2 cellular contexts compared by ENCODE assay signal in genomic region chr1:155931332-155932038, GRCh38.
TF ChIP-seq lines count a peak whose summit lies in the region.

No MANE protein-coding gene starts in this region.

TF ChIP-seq in PFSK-1, 5 proteins besides CTCF, POLR2A, EP300 and RAD21:
- TF ChIP-seq SIN3A (IDR thresholded peaks at IDR 0.05; ENCODE audit: borderline replicate concordance, insufficient read depth, low read length) (no peak), POLR2AphosphoS5 (IDR thresholded peaks at IDR 0.05; ENCODE audit: low read depth, low read length) (peak; percentile 60; the same call in 1 of the 2 replicates), FOXP2 (optimal IDR thresholded peaks at IDR 0.05; ENCODE audit: borderline replicate concordance, extremely low read depth, extremely low read length, insufficient read depth) (no peak)

TF ChIP-seq in H1, 55 proteins besides CTCF, POLR2A, EP300 and RAD21 (continued from another document):
- TF ChIP-seq, protein P1, sequence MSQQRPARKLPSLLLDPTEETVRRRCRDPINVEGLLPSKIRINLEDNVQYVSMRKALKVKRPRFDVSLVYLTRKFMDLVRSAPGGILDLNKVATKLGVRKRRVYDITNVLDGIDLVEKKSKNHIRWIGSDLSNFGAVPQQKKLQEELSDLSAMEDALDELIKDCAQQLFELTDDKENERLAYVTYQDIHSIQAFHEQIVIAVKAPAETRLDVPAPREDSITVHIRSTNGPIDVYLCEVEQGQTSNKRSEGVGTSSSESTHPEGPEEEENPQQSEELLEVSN (IDR thresholded peaks at IDR 0.05): no peak
- TF ChIP-seq, protein P2, sequence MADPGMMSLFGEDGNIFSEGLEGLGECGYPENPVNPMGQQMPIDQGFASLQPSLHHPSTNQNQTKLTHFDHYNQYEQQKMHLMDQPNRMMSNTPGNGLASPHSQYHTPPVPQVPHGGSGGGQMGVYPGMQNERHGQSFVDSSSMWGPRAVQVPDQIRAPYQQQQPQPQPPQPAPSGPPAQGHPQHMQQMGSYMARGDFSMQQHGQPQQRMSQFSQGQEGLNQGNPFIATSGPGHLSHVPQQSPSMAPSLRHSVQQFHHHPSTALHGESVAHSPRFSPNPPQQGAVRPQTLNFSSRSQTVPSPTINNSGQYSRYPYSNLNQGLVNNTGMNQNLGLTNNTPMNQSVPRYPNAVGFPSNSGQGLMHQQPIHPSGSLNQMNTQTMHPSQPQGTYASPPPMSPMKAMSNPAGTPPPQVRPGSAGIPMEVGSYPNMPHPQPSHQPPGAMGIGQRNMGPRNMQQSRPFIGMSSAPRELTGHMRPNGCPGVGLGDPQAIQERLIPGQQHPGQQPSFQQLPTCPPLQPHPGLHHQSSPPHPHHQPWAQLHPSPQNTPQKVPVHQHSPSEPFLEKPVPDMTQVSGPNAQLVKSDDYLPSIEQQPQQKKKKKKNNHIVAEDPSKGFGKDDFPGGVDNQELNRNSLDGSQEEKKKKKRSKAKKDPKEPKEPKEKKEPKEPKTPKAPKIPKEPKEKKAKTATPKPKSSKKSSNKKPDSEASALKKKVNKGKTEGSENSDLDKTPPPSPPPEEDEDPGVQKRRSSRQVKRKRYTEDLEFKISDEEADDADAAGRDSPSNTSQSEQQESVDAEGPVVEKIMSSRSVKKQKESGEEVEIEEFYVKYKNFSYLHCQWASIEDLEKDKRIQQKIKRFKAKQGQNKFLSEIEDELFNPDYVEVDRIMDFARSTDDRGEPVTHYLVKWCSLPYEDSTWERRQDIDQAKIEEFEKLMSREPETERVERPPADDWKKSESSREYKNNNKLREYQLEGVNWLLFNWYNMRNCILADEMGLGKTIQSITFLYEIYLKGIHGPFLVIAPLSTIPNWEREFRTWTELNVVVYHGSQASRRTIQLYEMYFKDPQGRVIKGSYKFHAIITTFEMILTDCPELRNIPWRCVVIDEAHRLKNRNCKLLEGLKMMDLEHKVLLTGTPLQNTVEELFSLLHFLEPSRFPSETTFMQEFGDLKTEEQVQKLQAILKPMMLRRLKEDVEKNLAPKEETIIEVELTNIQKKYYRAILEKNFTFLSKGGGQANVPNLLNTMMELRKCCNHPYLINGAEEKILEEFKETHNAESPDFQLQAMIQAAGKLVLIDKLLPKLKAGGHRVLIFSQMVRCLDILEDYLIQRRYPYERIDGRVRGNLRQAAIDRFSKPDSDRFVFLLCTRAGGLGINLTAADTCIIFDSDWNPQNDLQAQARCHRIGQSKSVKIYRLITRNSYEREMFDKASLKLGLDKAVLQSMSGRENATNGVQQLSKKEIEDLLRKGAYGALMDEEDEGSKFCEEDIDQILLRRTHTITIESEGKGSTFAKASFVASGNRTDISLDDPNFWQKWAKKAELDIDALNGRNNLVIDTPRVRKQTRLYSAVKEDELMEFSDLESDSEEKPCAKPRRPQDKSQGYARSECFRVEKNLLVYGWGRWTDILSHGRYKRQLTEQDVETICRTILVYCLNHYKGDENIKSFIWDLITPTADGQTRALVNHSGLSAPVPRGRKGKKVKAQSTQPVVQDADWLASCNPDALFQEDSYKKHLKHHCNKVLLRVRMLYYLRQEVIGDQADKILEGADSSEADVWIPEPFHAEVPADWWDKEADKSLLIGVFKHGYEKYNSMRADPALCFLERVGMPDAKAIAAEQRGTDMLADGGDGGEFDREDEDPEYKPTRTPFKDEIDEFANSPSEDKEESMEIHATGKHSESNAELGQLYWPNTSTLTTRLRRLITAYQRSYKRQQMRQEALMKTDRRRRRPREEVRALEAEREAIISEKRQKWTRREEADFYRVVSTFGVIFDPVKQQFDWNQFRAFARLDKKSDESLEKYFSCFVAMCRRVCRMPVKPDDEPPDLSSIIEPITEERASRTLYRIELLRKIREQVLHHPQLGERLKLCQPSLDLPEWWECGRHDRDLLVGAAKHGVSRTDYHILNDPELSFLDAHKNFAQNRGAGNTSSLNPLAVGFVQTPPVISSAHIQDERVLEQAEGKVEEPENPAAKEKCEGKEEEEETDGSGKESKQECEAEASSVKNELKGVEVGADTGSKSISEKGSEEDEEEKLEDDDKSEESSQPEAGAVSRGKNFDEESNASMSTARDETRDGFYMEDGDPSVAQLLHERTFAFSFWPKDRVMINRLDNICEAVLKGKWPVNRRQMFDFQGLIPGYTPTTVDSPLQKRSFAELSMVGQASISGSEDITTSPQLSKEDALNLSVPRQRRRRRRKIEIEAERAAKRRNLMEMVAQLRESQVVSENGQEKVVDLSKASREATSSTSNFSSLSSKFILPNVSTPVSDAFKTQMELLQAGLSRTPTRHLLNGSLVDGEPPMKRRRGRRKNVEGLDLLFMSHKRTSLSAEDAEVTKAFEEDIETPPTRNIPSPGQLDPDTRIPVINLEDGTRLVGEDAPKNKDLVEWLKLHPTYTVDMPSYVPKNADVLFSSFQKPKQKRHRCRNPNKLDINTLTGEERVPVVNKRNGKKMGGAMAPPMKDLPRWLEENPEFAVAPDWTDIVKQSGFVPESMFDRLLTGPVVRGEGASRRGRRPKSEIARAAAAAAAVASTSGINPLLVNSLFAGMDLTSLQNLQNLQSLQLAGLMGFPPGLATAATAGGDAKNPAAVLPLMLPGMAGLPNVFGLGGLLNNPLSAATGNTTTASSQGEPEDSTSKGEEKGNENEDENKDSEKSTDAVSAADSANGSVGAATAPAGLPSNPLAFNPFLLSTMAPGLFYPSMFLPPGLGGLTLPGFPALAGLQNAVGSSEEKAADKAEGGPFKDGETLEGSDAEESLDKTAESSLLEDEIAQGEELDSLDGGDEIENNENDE (IDR thresholded peaks at IDR 0.05; ENCODE audit: insufficient replicate concordance, low read length): no peak
- TF ChIP-seq RBBP5 (IDR thresholded peaks at IDR 0.05; ENCODE audit: borderline replicate concordance, low read depth, low read length) (no peak), GABPA (IDR thresholded peaks at IDR 0.05; ENCODE audit: borderline replicate concordance, insufficient read depth, low read length) (no peak), ZNF274 (IDR thresholded peaks at IDR 0.05; ENCODE audit: borderline replicate concordance, extremely low read depth, low read length) (no peak), BCL11A (IDR thresholded peaks at IDR 0.05; ENCODE audit: low read depth in 2 of 2, low read length in 2 of 2) (no peak), CHD2 (IDR thresholded peaks at IDR 0.05; ENCODE audit: low read length) (no peak), SAP30 (IDR thresholded peaks at IDR 0.05; ENCODE audit: insufficient read depth, insufficient replicate concordance, low read length) (no peak), SP4 (IDR thresholded peaks at IDR 0.05; ENCODE audit: low read length) (no peak), BACH1 (IDR thresholded peaks at IDR 0.05; ENCODE audit: low read length) (no peak), TEAD4 (IDR thresholded peaks at IDR 0.05; ENCODE audit: low read depth, low read length) (no peak), KDM1A (IDR thresholded peaks at IDR 0.05; ENCODE audit: borderline replicate concordance, low read length) (no peak), ATF2 (IDR thresholded peaks at IDR 0.05; ENCODE audit: low read length) (no peak), CBX5 (IDR thresholded peaks at IDR 0.05; ENCODE audit: low read depth, low read length) (no peak), SIN3A (conservative IDR thresholded peaks at IDR 0.05 in 1 of 2, IDR thresholded peaks at IDR 0.05 in 1 of 2; ENCODE audit: low read depth in 1 of 2, low read length in 2 of 2) (no peak), TCF12 (IDR thresholded peaks at IDR 0.05; ENCODE audit: low read depth, low read length) (no peak)
- TF ChIP-seq, protein P3, sequence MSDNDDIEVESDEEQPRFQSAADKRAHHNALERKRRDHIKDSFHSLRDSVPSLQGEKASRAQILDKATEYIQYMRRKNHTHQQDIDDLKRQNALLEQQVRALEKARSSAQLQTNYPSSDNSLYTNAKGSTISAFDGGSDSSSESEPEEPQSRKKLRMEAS (IDR thresholded peaks at IDR 0.05): no peak
